ENCODE assay signal across 22 cellular contexts in genomic region chr17:1978396-1978962, GRCh38. TPM values are rescaled to one million over a fixed set of nuclear protein-coding genes. Genes with fewer than 3 reads are reported as not detected.
DNase-seq lines count a peak whose midpoint lies in the region; ATAC-seq, FAIRE-seq and TF ChIP-seq lines count a peak whose summit lies in the region.
"Had no signal": no experiment of that assay in that cellular context is flagged by ENCODE, and none has a peak within 500 bp of the region (broad histone marks: within the 10 kb centered on the region; RNA-seq: fewer than 3 reads in every experiment).

No MANE protein-coding gene starts in this region.

- H3K23ac ChIP-seq in H1 (ENCODE audit: insufficient read length), result no peak overlapping the region

- peaks cover 15% of the 10 kb centered on the region for H3K27me3 Mint-ChIP-seq in GM23338 (ENCODE audit: insufficient read depth, low read depth, poor library complexity)

- no peak for TF ChIP-seq POLR2A in H1 (IDR thresholded peaks at IDR 0.05; ENCODE audit: control extremely low read depth in 1 of 2, low read depth in 2 of 2, low read length in 2 of 2)

- H3K27me3 ChIP-seq in BLaER1 (peaks cover 14% of the 10 kb centered on the region; the same call in 1 of the 2 replicates), GM23338 (ENCODE audit: insufficient read depth) (peaks cover 28% of the 10 kb centered on the region), H1 (replicated peaks in 1 of 4; ENCODE audit: control insufficient read depth in 3 of 4, extremely low read depth in 1 of 4, insufficient read depth in 3 of 4, low read length in 3 of 4) (peaks cover 0 to 17% (median 11%) of the 10 kb centered on the region in 4 experiments; a peak in 5 of 7 replicates)

- CTCF ChIA-PET in H1 (lab: Charles Lee; ENCODE audit: partially characterized antibody), result interaction anchor here (1.3 kb wide), 1 partner anchor 646 kb away, joined by 3 read pairs; no protein-coding TSS in a partner anchor

- no peak for ATAC-seq in GM23338
- no peak for ATAC-seq in GM21576 (IDR thresholded peaks at IDR 0.05; ENCODE audit: unreplicated experiment)
- ATAC-seq: A549, PC-3 had no signal

- H3K27ac Mint-ChIP-seq in GM23338, result no peak overlapping the region
- H3K27ac Mint-ChIP-seq: CD4-positive, alpha-beta memory T cell; IgD-negative memory B cell had no signal

- no peak overlapping the region for H3K4me3 Mint-ChIP-seq in GM23338
- H3K4me3 Mint-ChIP-seq: IgD-negative memory B cell had no signal

- no peak overlapping the region for H4K5ac ChIP-seq in H1 (ENCODE audit: insufficient read length, low read depth, low read length)

- no peak for TF ChIP-seq EP300 in H1 (IDR thresholded peaks at IDR 0.05; ENCODE audit: borderline replicate concordance in 1 of 2, low read depth in 2 of 2, low read length in 2 of 2)

- TF ChIP-seq RAD21 in H1 (IDR thresholded peaks at IDR 0.05 in 1 of 2, conservative IDR thresholded peaks at IDR 0.05 in 1 of 2; ENCODE audit: low read depth in 2 of 2, low read length in 2 of 2), result no peak

- no peaks in the 10 kb centered on the region for H3K9me3 ChIP-seq in BLaER1
- H3K9me3 ChIP-seq in H1 (ENCODE audit: insufficient read depth in 2 of 2, low read depth in 1 of 2, low read length in 1 of 2), result no peaks in the 10 kb centered on the region
- H3K9me3 ChIP-seq: A549, Caco-2 had no signal

- 0 out of 3 replicates have a peak, but pooled peaks cover 2% of the 10 kb centered on the region for H3K4me1 Mint-ChIP-seq in GM23338

- H2BK5ac ChIP-seq in H1 (ENCODE audit: low read depth, low read length), result no peak overlapping the region

- peaks cover 93% of the 10 kb centered on the region for H3K4me1 ChIP-seq in BLaER1
- no peaks in the 10 kb centered on the region for H3K4me1 ChIP-seq in GM23338 (ENCODE audit: insufficient read depth)
- H3K4me1 ChIP-seq in H1 (replicated peaks in 1 of 4; ENCODE audit: control insufficient read depth in 3 of 4, insufficient read depth in 4 of 4, low read length in 3 of 4), result peaks cover 0 to 4% (median 0%) of the 10 kb centered on the region in 4 experiments; a peak in 3 of 7 replicates

- no peaks in the 10 kb centered on the region for H3K79me2 ChIP-seq in GM23338 (replicated peaks; ENCODE audit: insufficient read depth)
- H3K79me2 ChIP-seq in H1 (ENCODE audit: control insufficient read depth in 1 of 2, insufficient read depth in 2 of 2, low read length in 2 of 2), result no peaks in the 10 kb centered on the region

- no peak overlapping the region for H3K14ac ChIP-seq in H1 (ENCODE audit: insufficient read length)

- H4K20me1 ChIP-seq in BLaER1 (peaks cover 99% of the 10 kb centered on the region), GM23338 (replicated peaks; ENCODE audit: insufficient read depth) (no peaks in the 10 kb centered on the region), H1 (replicated peaks in 1 of 2; ENCODE audit: control insufficient read depth in 1 of 2, insufficient read depth in 2 of 2, low read length in 2 of 2) (peaks cover 0 to 3% of the 10 kb centered on the region in 2 experiments)

- H3K36me3 Mint-ChIP-seq in GM23338 (ENCODE audit: low read depth), result no peaks in the 10 kb centered on the region
- H3K36me3 Mint-ChIP-seq: CD4-positive, alpha-beta memory T cell; IgD-negative memory B cell had no signal

- H3K36me3 ChIP-seq in BLaER1, result no peaks in the 10 kb centered on the region
- H3K36me3 ChIP-seq in GM23338 (ENCODE audit: insufficient read depth), result no peaks in the 10 kb centered on the region
- H3K36me3 ChIP-seq in H1 (ENCODE audit: control insufficient read depth in 2 of 4, insufficient read depth in 4 of 4, low read length in 3 of 4), result no peaks in the 10 kb centered on the region

- H3K18ac ChIP-seq in H1 (ENCODE audit: extremely low read depth, low read length), result no peak overlapping the region

- no peak overlapping the region for H3K4ac ChIP-seq in H1 (replicated peaks; ENCODE audit: insufficient read length, low read depth, low read length)

- H3K9me3 Mint-ChIP-seq in GM23338, result no peaks in the 10 kb centered on the region
- H3K9me3 Mint-ChIP-seq: CD4-positive, alpha-beta memory T cell; IgD-negative memory B cell had no signal

- no peaks in the 10 kb centered on the region for H3K9me2 ChIP-seq in GM23338 (ENCODE audit: insufficient read depth)

- TF ChIP-seq CTCF in GM23338 (conservative IDR thresholded peaks at IDR 0.05; ENCODE audit: low read depth in 2 of 2), result no peak
- TF ChIP-seq CTCF in H1 (IDR thresholded peaks at IDR 0.05; ENCODE audit: control extremely low read depth in 1 of 3, insufficient read depth in 1 of 3, low read depth in 1 of 3, low read length in 3 of 3), result no peak

- WGBS in H1 (ENCODE audit: extremely low coverage in 1 of 2, insufficient coverage in 1 of 2, insufficient read length in 1 of 2, insufficient replicate concordance in 2 of 2, low coverage in 1 of 2, low lambda C conversion rate in 2 of 2, missing lambda C conversion rate in 1 of 2), 2 experiments, result 92% methylated on average over 9 of the region's 16 CpGs; no CpG with 5 or more reads in 1 of the 2 experiments

- H2BK12ac ChIP-seq in H1 (ENCODE audit: low read depth, low read length), result no peak overlapping the region

- H3K23me2 ChIP-seq in H1 (ENCODE audit: low read depth, low read length), result no peaks in the 10 kb centered on the region

- H2BK15ac ChIP-seq in H1 (ENCODE audit: low read length), result no peak overlapping the region

- peak overlapping the region; percentile 72; the same call in 1 of the 2 replicates for H2AFZ ChIP-seq in GM23338
- peak overlapping the region; percentile 32; the same call in 1 of the 2 replicates for H2AFZ ChIP-seq in H1 (ENCODE audit: low read length)

- no peak overlapping the region for H4K91ac ChIP-seq in H1 (replicated peaks; ENCODE audit: insufficient read length, low read length)

- POLR2A ChIA-PET in H1 (lab: Charles Lee; ENCODE audit: partially characterized antibody), result no interaction called here

- DNase-seq in GM23338 (ENCODE audit: low spot score), result no peak
- no peak for DNase-seq in H1 (ENCODE audit: low read depth in 1 of 2, low spot score in 2 of 2)
- DNase-seq in retina, result peak; percentile 51
- no peak for DNase-seq in NCI-H82 treated with DMSO at 0.1 percent for 48 hours (lab: John Stamatoyannopoulos, UW; ENCODE audit: unreplicated experiment)
- DNase-seq in NCI-H1694 treated with DMSO at 0.1 percent for 48 hours (lab: John Stamatoyannopoulos, UW), result no peak
- DNase-seq: Caco-2; CD4-positive, alpha-beta memory T cell; DND-41; NCI-H1694; NCI-H2081 treated with DMSO at 0.1 percent for 48 hours; NCI-H2171 treated with DMSO at 0.1 percent for 48 hours; NCI-H524 treated with DMSO at 0.1 percent for 48 hours; NCI-H82; PC-3; RPMI8226; SHP77 had no signal

- FAIRE-seq in H1 (lab: Jason Lieb, UNC), result no peak
- FAIRE-seq: A549, GM12891 had no signal

- H3K56ac ChIP-seq in H1 (replicated peaks; ENCODE audit: insufficient read length, low read depth, low read length), result no peak overlapping the region

- H3K4me2 ChIP-seq in BLaER1 (peak overlapping the region; percentile 79), GM23338 (peak overlapping the region; percentile 72), H1 (ENCODE audit: insufficient read depth in 1 of 2, low read depth in 2 of 2, low read length in 2 of 2) (0 out of 4 replicates have a peak overlapping the region, but pooled peaks of 1 of the 2 experiments have one; percentile 33)
- H3K4me2 ChIP-seq: A549 had no signal

- H4K8ac ChIP-seq in H1 (ENCODE audit: extremely low read depth, insufficient read depth, low read length), result no peak overlapping the region

- no peak overlapping the region for H3K27ac ChIP-seq in BLaER1
- H3K27ac ChIP-seq in GM23338 (ENCODE audit: low read depth), result no peak overlapping the region
- H3K27ac ChIP-seq in H1 (ENCODE audit: low read depth, low read length), result no peak overlapping the region
- H3K27ac ChIP-seq: A549, SK-N-MC had no signal

- H2BK20ac ChIP-seq in H1 (ENCODE audit: low read length), result no peak overlapping the region

- no peaks in the 10 kb centered on the region for H3F3A ChIP-seq in GM23338 (replicated peaks; ENCODE audit: low read depth)

- H3K9ac ChIP-seq in BLaER1 (no peak overlapping the region), H1 (replicated peaks in 1 of 4; ENCODE audit: extremely low read depth in 1 of 4, low read depth in 3 of 4, low read length in 3 of 4) (no peak overlapping the region)

- H2BK120ac ChIP-seq in H1 (replicated peaks; ENCODE audit: low read depth, low read length), result no peak overlapping the region

- no peaks in the 10 kb centered on the region for H3K79me1 ChIP-seq in H1 (ENCODE audit: low read depth, low read length)

- H3K4me3 ChIP-seq in BLaER1, result no peak overlapping the region
- H3K4me3 ChIP-seq in GM23338, result no peak overlapping the region
- H3K4me3 ChIP-seq in H1 (ENCODE audit: extremely low read depth in 1 of 4, insufficient read depth in 2 of 4, low read depth in 3 of 4, low read length in 4 of 4), result 0 out of 8 replicates have a peak overlapping the region, but pooled peaks of 1 of the 4 experiments have one; percentile 37
- H3K4me3 ChIP-seq: A549, SK-N-MC had no signal

- no peak overlapping the region for H2AK5ac ChIP-seq in H1 (ENCODE audit: low read depth, low read length)

RNA-seq across cellular contexts. Expression of gene RTN4RL1, which starts 46.7 kb away (rescaled TPM):
- 0.17 TPM in 1 of 2 replicates, not detected in the other for total RNA-seq in GM23338 (2014; rRNA removed; shearing (Covaris generic))
- polyA plus RNA-seq in GM23338 (2016; fragmentation: Nextera tagmentation; extraction: Ambion mirVana) (not detected in 2 replicates), H1 (2011; rRNA removed) (0.09 and 0.11 TPM in 2 replicates)
- 0.11 TPM in 1 of 2 replicates, not detected in the other for total RNA-seq in H1 (2021; fragmentation: NEBNext Ultra II Directional; extraction: Animal tissue kit (Norgen Biotek cat#: 25700))
- 0.10 TPM for polyA plus RNA-seq in H1 (2011; cell fraction: cytosol; rRNA removed)
- 0.07 TPM for polyA plus RNA-seq in H1 (2011; cell fraction: nucleus; rRNA removed)
- polyA plus RNA-seq in H1 (2012, experiment 1 of 2), result 0.11 to 0.17 TPM (median 0.14 TPM) in 3 of 4 replicates, not detected in the other
- polyA plus RNA-seq in H1 (2012, experiment 2 of 2), result 0.12 TPM
- 0.06 TPM for polyA plus RNA-seq in H1 (2013, experiment 1 of 2)
- polyA plus RNA-seq in H1 (2013, experiment 2 of 2), result 0.04 TPM
- polyA minus RNA-seq in H1 (2011; rRNA and poly(A)+ RNA removed), result 0.03 and 0.05 TPM in 2 replicates
- polyA minus RNA-seq in H1 (2011; cell fraction: cytosol; rRNA and poly(A)+ RNA removed), result not detected
- polyA minus RNA-seq in H1 (2011; cell fraction: nucleus; rRNA and poly(A)+ RNA removed), result not detected

RNA-seq across cellular contexts. Expression of gene DPH1, which starts 51.5 kb away (rescaled TPM):
- total RNA-seq in GM23338 (2014; rRNA removed; shearing (Covaris generic)), result 22.3 and 28.2 TPM in 2 replicates
- polyA plus RNA-seq in GM23338 (2016; fragmentation: Nextera tagmentation; extraction: Ambion mirVana) (9.0 and 11.8 TPM in 2 replicates), H1 (2011; rRNA removed) (30.0 and 48.3 TPM in 2 replicates)
- 24.9 and 27.1 TPM in 2 replicates for total RNA-seq in H1 (2021; fragmentation: NEBNext Ultra II Directional; extraction: Animal tissue kit (Norgen Biotek cat#: 25700))
- 26.0 TPM for polyA plus RNA-seq in H1 (2011; cell fraction: cytosol; rRNA removed)
- polyA plus RNA-seq in H1 (2011; cell fraction: nucleus; rRNA removed), result 76.8 TPM
- 14.1 to 21.6 TPM (median 19.7 TPM) in 4 replicates for polyA plus RNA-seq in H1 (2012, experiment 1 of 2)
- polyA plus RNA-seq in H1 (2012, experiment 2 of 2), result 16.4 TPM
- 13.4 TPM for polyA plus RNA-seq in H1 (2013, experiment 1 of 2)
- 12.3 TPM for polyA plus RNA-seq in H1 (2013, experiment 2 of 2)
- polyA minus RNA-seq in H1 (2011; rRNA and poly(A)+ RNA removed), result 22.8 and 35.7 TPM in 2 replicates
- polyA minus RNA-seq in H1 (2011; cell fraction: cytosol; rRNA and poly(A)+ RNA removed), result 15.0 TPM
- 34.4 TPM for polyA minus RNA-seq in H1 (2011; cell fraction: nucleus; rRNA and poly(A)+ RNA removed)
